In the genomic region with DNA sequence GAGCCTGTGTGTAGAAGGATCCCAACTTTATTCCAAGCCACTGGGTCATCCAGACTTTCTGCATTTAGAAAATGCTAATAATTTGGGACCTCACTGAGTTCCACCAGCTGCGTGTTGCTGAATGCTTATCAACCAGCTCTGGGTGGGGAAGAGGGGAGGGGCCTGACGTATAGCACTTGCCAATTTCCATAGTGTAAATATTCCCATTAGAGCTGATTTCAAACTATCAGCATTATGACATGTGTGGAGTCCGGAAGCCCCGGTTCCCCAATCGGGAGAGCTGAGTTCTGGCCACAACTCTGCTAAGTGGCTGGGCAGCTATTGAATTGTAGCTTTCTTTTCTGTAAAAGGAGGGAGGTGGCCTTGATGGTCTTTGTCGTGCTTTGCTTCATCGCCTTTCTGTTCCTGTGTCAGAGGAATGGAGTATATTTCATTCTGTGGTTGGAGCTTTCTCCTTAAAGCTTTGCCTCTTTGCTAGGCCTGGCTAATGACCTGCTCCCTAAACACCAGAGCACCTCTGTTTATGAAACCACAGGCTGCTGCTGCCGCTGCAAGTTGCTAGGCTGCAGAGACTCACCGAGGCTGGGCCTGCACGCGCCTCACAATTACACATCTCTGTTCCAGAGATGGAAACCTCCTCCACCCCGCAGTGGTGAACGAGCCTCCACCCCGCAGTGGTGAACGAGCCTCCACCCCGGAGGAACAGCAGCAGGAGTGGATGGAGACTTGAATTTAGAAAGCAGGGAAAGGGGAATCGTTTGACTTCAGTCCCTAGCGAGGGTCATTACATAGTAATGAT, we compare ENCODE assay signal across 28 cellular contexts. TPM values are rescaled to one million over a fixed set of nuclear protein-coding genes. Genes with fewer than 3 reads are reported as not detected.
DNase-seq lines count a peak whose midpoint lies in the region; ATAC-seq and TF ChIP-seq lines count a peak whose summit lies in the region.
"Had no signal": no experiment of that assay in that cellular context is flagged by ENCODE, and none has a peak within 500 bp of the region (broad histone marks: within the 10 kb centered on the region; RNA-seq: fewer than 3 reads in every experiment).

No MANE protein-coding gene starts in this region.

- POLR2A ChIA-PET in activated CD8-positive, alpha-beta T cell treated with anti-CD3 and anti-CD28 coated beads for 36 hours (lab: Charles Lee) = interaction anchor here (0.7 to 0.8 kb wide), 2 partner anchors 22 to 438 kb away, joined by 4 read pairs; no protein-coding TSS in a partner anchor
- POLR2A ChIA-PET in activated CD8-positive, alpha-beta T cell treated with anti-CD3 and anti-CD28 coated beads, Interleukin-2, amount 10 ng/mL, durations not matched to agents 7 days and 5 days (lab: Charles Lee) = interaction anchor here (0.6 to 0.9 kb wide), 2 partner anchors 12 to 232 kb away, joined by 4 read pairs; no protein-coding TSS in a partner anchor
- POLR2A ChIA-PET in OCI-LY7 (lab: Charles Lee) = interaction anchor here (0.9 to 15.4 kb wide), 7 partner anchors 9 to 34 kb away, joined by 3 to 332 read pairs (median 13); no protein-coding TSS in a partner anchor

- intact Hi-C loops in activated CD8-positive, alpha-beta T cell treated with anti-CD3 and anti-CD28 coated beads for 36 hours (cut with micrococcal nuclease) = no loop called here
- intact Hi-C loops in OCI-LY7 (cut with micrococcal nuclease; ENCODE audit: unreplicated experiment) (no loop called here), gastrocnemius medialis (cut with DNase I; ENCODE audit: low total_unique reads) (no loop called here)

- in situ Hi-C loops in gastrocnemius medialis (cut with MboI; ENCODE audit: low sequenced_read_pairs in 4 of 4) = no loop called here

- CTCF ChIA-PET in activated CD8-positive, alpha-beta T cell treated with anti-CD3 and anti-CD28 coated beads for 36 hours (lab: Charles Lee) = interaction anchor here (1.0 to 1.4 kb wide), 3 partner anchors 18 to 153 kb away, joined by 3 read pairs; no protein-coding TSS in a partner anchor
- CTCF ChIA-PET in activated CD8-positive, alpha-beta T cell treated with anti-CD3 and anti-CD28 coated beads, Interleukin-2, amount 10 ng/mL, durations not matched to agents 7 days and 5 days (lab: Charles Lee) = no interaction called here
- CTCF ChIA-PET in OCI-LY7 (lab: Charles Lee; ENCODE audit: unreplicated experiment) = interaction anchor here (0.6 to 1.0 kb wide), 3 partner anchors 9 to 14 kb away, joined by 3 to 4 read pairs (median 3); no protein-coding TSS in a partner anchor

- no peak for TF ChIP-seq CTCF in activated CD8-positive, alpha-beta T cell treated with anti-CD3 and anti-CD28 coated beads for 36 hours (IDR thresholded peaks at IDR 0.05)
- TF ChIP-seq CTCF in OCI-LY7 (conservative IDR thresholded peaks at IDR 0.05; ENCODE audit: low read length) (no peak), gastrocnemius medialis (IDR thresholded peaks at IDR 0.05 in 4 of 5, conservative IDR thresholded peaks at IDR 0.05 in 1 of 5) (no peak)

- H3K9me3 Mint-ChIP-seq in activated CD8-positive, alpha-beta T cell treated with anti-CD3 and anti-CD28 coated beads for 36 hours = peaks cover 2% of the 10 kb centered on the region
- peaks cover 6% of the 10 kb centered on the region for H3K9me3 Mint-ChIP-seq in activated CD8-positive, alpha-beta T cell treated with anti-CD3 and anti-CD28 coated beads, Interleukin-2, amount 10 ng/mL, durations not matched to agents 7 days and 5 days (ENCODE audit: insufficient read depth)
- H3K9me3 Mint-ChIP-seq in stimulated activated effector memory CD8-positive, alpha-beta T cell treated with anti-CD3 and anti-CD28 coated beads, Interleukin-12 subunit alpha, Interleukin-12 subunit beta, amount 100 ng/mL, for 72 hours = peaks cover under 1% of the 10 kb centered on the region
- H3K9me3 Mint-ChIP-seq: natural killer cell treated with Interleukin-12 subunit alpha and Interleukin-12 subunit beta and Interleukin-15 and Interleukin-18, amount 100 ng/mL, for 72 hours had no signal

- H3K36me3 Mint-ChIP-seq in activated CD8-positive, alpha-beta T cell treated with anti-CD3 and anti-CD28 coated beads for 36 hours (ENCODE audit: low read depth) = no peaks in the 10 kb centered on the region
- H3K36me3 Mint-ChIP-seq in activated CD8-positive, alpha-beta T cell treated with anti-CD3 and anti-CD28 coated beads, Interleukin-2, amount 10 ng/mL, durations not matched to agents 7 days and 5 days (ENCODE audit: low read depth) = no peaks in the 10 kb centered on the region
- no peaks in the 10 kb centered on the region for H3K36me3 Mint-ChIP-seq in stimulated activated effector memory CD8-positive, alpha-beta T cell treated with anti-CD3 and anti-CD28 coated beads, Interleukin-12 subunit alpha, Interleukin-12 subunit beta, amount 100 ng/mL, for 72 hours
- H3K36me3 Mint-ChIP-seq: WTC11 had no signal

- peaks cover 17% of the 10 kb centered on the region; the same call in 1 of the 2 replicates for H3K9me3 ChIP-seq in OCI-LY7 (ENCODE audit: low read length)
- no peaks in the 10 kb centered on the region for H3K9me3 ChIP-seq in gastrocnemius medialis
- H3K9me3 ChIP-seq: gastroesophageal sphincter, SK-N-SH had no signal

- TSS peak; percentile 85 for BruUV-seq in OCI-LY7 (replicated peaks; lab: Mats Ljungman, UMichigan)

- H3K4me3 ChIP-seq in OCI-LY7 (ENCODE audit: low read depth, low read length, poor library complexity, severe bottlenecking) (peak overlapping the region; percentile 43), gastrocnemius medialis (no peak overlapping the region)
- H3K4me3 ChIP-seq: cardiac muscle cell, esophagus squamous epithelium, gastroesophageal sphincter, upper lobe of left lung had no signal

- DNase-seq in activated CD8-positive, alpha-beta T cell treated with anti-CD3 and anti-CD28 coated beads for 36 hours = peak; percentile 31
- no peak for DNase-seq in activated CD8-positive, alpha-beta T cell treated with anti-CD3 and anti-CD28 coated beads, Interleukin-2, amount 10 ng/mL, durations not matched to agents 7 days and 5 days
- DNase-seq in MV-4-11 (lab: John Stamatoyannopoulos, UW) (peak; percentile 65), OCI-LY7 (ENCODE audit: low spot score) (peak; percentile 79), gastrocnemius medialis (no peak)
- no peak for DNase-seq in stimulated activated effector memory CD8-positive, alpha-beta T cell treated with anti-CD3 and anti-CD28 coated beads, Interleukin-12 subunit alpha, Interleukin-12 subunit beta, amount 100 ng/mL, for 72 hours (ENCODE audit: low spot score in 2 of 2)
- DNase-seq: activated naive CD4-positive, alpha-beta T cell treated with anti-CD3 and anti-CD28 coated beads for 36 hours; activated T-cell treated with anti-CD3 and anti-CD28 coated beads, Interleukin-2, amount 50 U/mL, for 4 hours; cortex of kidney; endodermal cell; esophagus squamous epithelium; HCEC 1CT; islet precursor cell; KG1; NCI-H2171; NCI-H774; SK-N-SH; stimulated activated CD4-positive, alpha-beta T cell treated with anti-CD3 and anti-CD28 coated beads, Interleukin-15, amount 100 ng/mL, for 24 hours; T-helper 9 cell; upper lobe of left lung had no signal

- H4K20me1 ChIP-seq in OCI-LY7 (ENCODE audit: insufficient read depth, low read length) = no peaks in the 10 kb centered on the region

- peak overlapping the region; percentile 58 for H3K4me2 ChIP-seq in OCI-LY7 (ENCODE audit: low read length)
- H3K4me2 ChIP-seq: SK-N-SH had no signal

- no peak overlapping the region for H3K27ac Mint-ChIP-seq in activated CD8-positive, alpha-beta T cell treated with anti-CD3 and anti-CD28 coated beads for 36 hours
- no peak overlapping the region for H3K27ac Mint-ChIP-seq in activated CD8-positive, alpha-beta T cell treated with anti-CD3 and anti-CD28 coated beads, Interleukin-2, amount 10 ng/mL, durations not matched to agents 7 days and 5 days
- no peak overlapping the region for H3K27ac Mint-ChIP-seq in stimulated activated effector memory CD8-positive, alpha-beta T cell treated with anti-CD3 and anti-CD28 coated beads, Interleukin-12 subunit alpha, Interleukin-12 subunit beta, amount 100 ng/mL, for 72 hours
- H3K27ac Mint-ChIP-seq: activated naive CD4-positive, alpha-beta T cell treated with anti-CD3 and anti-CD28 coated beads for 36 hours; endodermal cell; natural killer cell treated with Interleukin-12 subunit alpha and Interleukin-12 subunit beta and Interleukin-15 and Interleukin-18, amount 100 ng/mL, for 72 hours; WTC11 had no signal

- H3K9me2 ChIP-seq in OCI-LY7 (ENCODE audit: insufficient read depth, low read length) = no peaks in the 10 kb centered on the region
- H3K9me2 ChIP-seq: SK-N-SH had no signal

- H3K4me3 Mint-ChIP-seq in activated CD8-positive, alpha-beta T cell treated with anti-CD3 and anti-CD28 coated beads for 36 hours = no peak overlapping the region
- H3K4me3 Mint-ChIP-seq in activated CD8-positive, alpha-beta T cell treated with anti-CD3 and anti-CD28 coated beads, Interleukin-2, amount 10 ng/mL, durations not matched to agents 7 days and 5 days = no peak overlapping the region
- H3K4me3 Mint-ChIP-seq in stimulated activated effector memory CD8-positive, alpha-beta T cell treated with anti-CD3 and anti-CD28 coated beads, Interleukin-12 subunit alpha, Interleukin-12 subunit beta, amount 100 ng/mL, for 72 hours = no peak overlapping the region
- H3K4me3 Mint-ChIP-seq: activated naive CD4-positive, alpha-beta T cell treated with anti-CD3 and anti-CD28 coated beads for 36 hours; activated T-cell treated with anti-CD3 and anti-CD28 coated beads, Interleukin-2, amount 50 U/mL, for 4 hours; endodermal cell; natural killer cell treated with Interleukin-12 subunit alpha and Interleukin-12 subunit beta and Interleukin-15 and Interleukin-18, amount 100 ng/mL, for 72 hours; WTC11 had no signal

- no peak for TF ChIP-seq POLR2A in gastrocnemius medialis (IDR thresholded peaks at IDR 0.05)

- no peaks in the 10 kb centered on the region for H3K27me3 Mint-ChIP-seq in activated CD8-positive, alpha-beta T cell treated with anti-CD3 and anti-CD28 coated beads for 36 hours
- peaks cover 4% of the 10 kb centered on the region for H3K27me3 Mint-ChIP-seq in activated CD8-positive, alpha-beta T cell treated with anti-CD3 and anti-CD28 coated beads, Interleukin-2, amount 10 ng/mL, durations not matched to agents 7 days and 5 days (ENCODE audit: low read depth)

- H3K4me1 Mint-ChIP-seq in activated CD8-positive, alpha-beta T cell treated with anti-CD3 and anti-CD28 coated beads for 36 hours (ENCODE audit: low read depth) = no peaks in the 10 kb centered on the region
- peaks cover 3% of the 10 kb centered on the region for H3K4me1 Mint-ChIP-seq in activated CD8-positive, alpha-beta T cell treated with anti-CD3 and anti-CD28 coated beads, Interleukin-2, amount 10 ng/mL, durations not matched to agents 7 days and 5 days (ENCODE audit: low read depth)
- H3K4me1 Mint-ChIP-seq in stimulated activated effector memory CD8-positive, alpha-beta T cell treated with anti-CD3 and anti-CD28 coated beads, Interleukin-12 subunit alpha, Interleukin-12 subunit beta, amount 100 ng/mL, for 72 hours = no peaks in the 10 kb centered on the region
- H3K4me1 Mint-ChIP-seq: endodermal cell, WTC11 had no signal

- H3K27ac ChIP-seq in OCI-LY7 (ENCODE audit: low read depth, low read length, poor library complexity, severe bottlenecking) (peak overlapping the region; percentile 100), gastrocnemius medialis (no peak overlapping the region)
- H3K27ac ChIP-seq: C4-2B, cardiac muscle cell, esophagus squamous epithelium, gastroesophageal sphincter, upper lobe of left lung had no signal

- peak; percentile 47 for ATAC-seq in activated CD8-positive, alpha-beta T cell treated with anti-CD3 and anti-CD28 coated beads for 36 hours
- no peak for ATAC-seq in activated CD8-positive, alpha-beta T cell treated with anti-CD3 and anti-CD28 coated beads, Interleukin-2, amount 10 ng/mL, durations not matched to agents 7 days and 5 days
- ATAC-seq in stimulated activated effector memory CD8-positive, alpha-beta T cell treated with anti-CD3 and anti-CD28 coated beads, Interleukin-12 subunit alpha, Interleukin-12 subunit beta, amount 100 ng/mL, for 72 hours = peak; percentile 42
- no peak for ATAC-seq in GM19324 (IDR thresholded peaks at IDR 0.05; ENCODE audit: low FRiP score, unreplicated experiment)
- ATAC-seq in HG03565 (IDR thresholded peaks at IDR 0.05; ENCODE audit: unreplicated experiment) = no peak
- ATAC-seq in gastrocnemius medialis = no peak
- ATAC-seq: activated T-cell treated with anti-CD3 and anti-CD28 coated beads, Interleukin-2, amount 50 U/mL, for 4 hours; gastroesophageal sphincter; sciatic nerve; WTC11 had no signal

- peak overlapping the region; percentile 7; the same call in 1 of the 2 replicates for H2AFZ ChIP-seq in OCI-LY7 (ENCODE audit: low read length)

- H3K79me2 ChIP-seq in OCI-LY7 (ENCODE audit: insufficient read depth, low read depth, low read length) = peaks cover 58% of the 10 kb centered on the region

- peaks cover 26% of the 10 kb centered on the region for H3K36me3 ChIP-seq in OCI-LY7 (ENCODE audit: insufficient read depth, low read length)
- H3K36me3 ChIP-seq in gastrocnemius medialis = no peaks in the 10 kb centered on the region
- H3K36me3 ChIP-seq: cardiac muscle cell, esophagus squamous epithelium, gastroesophageal sphincter, upper lobe of left lung had no signal

- H3K4me1 ChIP-seq in OCI-LY7 (ENCODE audit: insufficient read depth, low read length, poor library complexity, severe bottlenecking) = peaks cover 90% of the 10 kb centered on the region
- peaks cover 0 to 5% of the 10 kb centered on the region in 2 donors for H3K4me1 ChIP-seq in gastrocnemius medialis
- H3K4me1 ChIP-seq: esophagus squamous epithelium, gastroesophageal sphincter, upper lobe of left lung had no signal

- no peaks in the 10 kb centered on the region for H3K27me3 ChIP-seq in gastrocnemius medialis
- H3K27me3 ChIP-seq: cardiac muscle cell, gastroesophageal sphincter, upper lobe of left lung had no signal

RNA-seq across cellular contexts. Expression of gene BCL7A, which starts 7.7 kb away (rescaled TPM):
- total RNA-seq in activated CD8-positive, alpha-beta T cell treated with anti-CD3 and anti-CD28 coated beads for 36 hours = 1 to 10 TPM; 6.7 to 7.3 TPM
- 1 to 10 TPM; 6.2 to 8.1 TPM for total RNA-seq in activated CD8-positive, alpha-beta T cell treated with anti-CD3 and anti-CD28 coated beads, Interleukin-2, amount 10 ng/mL, durations not matched to agents 7 days and 5 days
- 66.2 and 76.2 TPM in 2 replicates for total RNA-seq in OCI-LY7 (2014; rRNA removed; shearing (Covaris generic))
- total RNA-seq in OCI-LY7 (2022) = 84.7 and 100 TPM in 2 replicates
- total RNA-seq in gastrocnemius medialis = 10 to 100 TPM in 3 of 4 donors, 1 to 10 TPM in 1; 9.8 to 23.5 (median 13.7) TPM

Comparison
In these comparisons a context has a peak if more than half of its experiments do, and no peak if none do; other contexts are left out.
1. ATAC-seq: peak in activated CD8-positive, alpha-beta T cell treated with anti-CD3 and anti-CD28 coated beads for 36 hours (single experiment) and stimulated activated effector memory CD8-positive, alpha-beta T cell treated with anti-CD3 and anti-CD28 coated beads, Interleukin-12 subunit alpha, Interleukin-12 subunit beta, amount 100 ng/mL, for 72 hours (single experiment); none in activated CD8-positive, alpha-beta T cell treated with anti-CD3 and anti-CD28 coated beads, Interleukin-2, amount 10 ng/mL, durations not matched to agents 7 days and 5 days (single experiment), GM19324 (single experiment), HG03565 (single experiment) and gastrocnemius medialis (0 of 2).
2. DNase-seq: peak in activated CD8-positive, alpha-beta T cell treated with anti-CD3 and anti-CD28 coated beads for 36 hours (single experiment), MV-4-11 (single experiment) and OCI-LY7 (single experiment); none in activated CD8-positive, alpha-beta T cell treated with anti-CD3 and anti-CD28 coated beads, Interleukin-2, amount 10 ng/mL, durations not matched to agents 7 days and 5 days (single experiment), stimulated activated effector memory CD8-positive, alpha-beta T cell treated with anti-CD3 and anti-CD28 coated beads, Interleukin-12 subunit alpha, Interleukin-12 subunit beta, amount 100 ng/mL, for 72 hours (0 of 2) and gastrocnemius medialis (0 of 2).